ENCODE assay signal across 14 cellular contexts in genomic region chr11:129696309-129696989, GRCh38.
DNase-seq lines count a peak whose midpoint lies in the region; ATAC-seq and TF ChIP-seq lines count a peak whose summit lies in the region.
"Had no signal": no experiment of that assay in that cellular context is flagged by ENCODE, and none has a peak within 500 bp of the region (broad histone marks: within the 10 kb centered on the region; RNA-seq: fewer than 3 reads in every experiment).

No MANE protein-coding gene starts in this region.

- H3K27me3 Mint-ChIP-seq in CD8-positive, alpha-beta memory T cell = peaks cover 12 to 31% of the 10 kb centered on the region in 2 donors
- no peaks in the 10 kb centered on the region for H3K27me3 Mint-ChIP-seq in activated T-helper 17 cell treated with anti-CD3 and anti-CD28 coated beads, Interleukin-2, amount 50 U/mL, for 72 hours
- H3K27me3 Mint-ChIP-seq in naive B cell = peaks cover 22 to 66% (median 36%) of the 10 kb centered on the region in 3 donors

- no peaks in the 10 kb centered on the region for H3K79me1 ChIP-seq in mesenchymal stem cell (replicated peaks; ENCODE audit: low read length, poor library complexity, severe bottlenecking)

- ATAC-seq in activated T-helper 17 cell treated with anti-CD3 and anti-CD28 coated beads, Interleukin-2, amount 50 U/mL, for 72 hours (replicated peaks) = no peak
- ATAC-seq in naive B cell (ENCODE audit: low read depth in 2 of 2) (no peak), sciatic nerve (no peak)

- H3K4me1 ChIP-seq in A673 (ENCODE audit: insufficient read depth, low read length, poor library complexity, severe bottlenecking) (peaks cover 45% of the 10 kb centered on the region), mesenchymal stem cell (ENCODE audit: control insufficient read depth, insufficient read depth, low read depth, low read length) (peaks cover 4% of the 10 kb centered on the region)
- H3K4me1 ChIP-seq in CD8-positive, alpha-beta memory T cell (ENCODE audit: insufficient read depth, low read length) = peaks cover 8% of the 10 kb centered on the region
- H3K4me1 ChIP-seq: uterus had no signal

- no peak overlapping the region for H4K8ac ChIP-seq in mesenchymal stem cell (ENCODE audit: low read length)

- no peak overlapping the region for H2BK15ac ChIP-seq in mesenchymal stem cell (ENCODE audit: low read depth, poor library complexity, severe bottlenecking)

- H2BK12ac ChIP-seq in mesenchymal stem cell (ENCODE audit: low read length in 2 of 2) = no peak overlapping the region

- H2BK120ac ChIP-seq in mesenchymal stem cell (ENCODE audit: low read depth, low read length) = no peak overlapping the region

- H3K27ac Mint-ChIP-seq in CD8-positive, alpha-beta memory T cell = no peak overlapping the region
- no peak overlapping the region for H3K27ac Mint-ChIP-seq in activated T-helper 17 cell treated with anti-CD3 and anti-CD28 coated beads, Interleukin-2, amount 50 U/mL, for 72 hours
- no peak overlapping the region for H3K27ac Mint-ChIP-seq in naive B cell

- peak overlapping the region; percentile 33 for H3K27ac ChIP-seq in A673 (ENCODE audit: low read depth, low read length, poor library complexity, severe bottlenecking)
- no peak overlapping the region for H3K27ac ChIP-seq in CD8-positive, alpha-beta memory T cell (ENCODE audit: low read depth, low read length)
- no peak overlapping the region for H3K27ac ChIP-seq in mesenchymal stem cell (ENCODE audit: low read length, poor library complexity, severe bottlenecking)
- H3K27ac ChIP-seq: heart right ventricle, HL-60, uterus had no signal

- peaks cover 0 to 10% (median 4%) of the 10 kb centered on the region in 3 donors for H3K4me1 Mint-ChIP-seq in CD8-positive, alpha-beta memory T cell
- no peaks in the 10 kb centered on the region for H3K4me1 Mint-ChIP-seq in activated T-helper 17 cell treated with anti-CD3 and anti-CD28 coated beads, Interleukin-2, amount 50 U/mL, for 72 hours
- H3K4me1 Mint-ChIP-seq in naive B cell = peaks cover 6 to 12% (median 7%) of the 10 kb centered on the region in 3 donors

- no peak overlapping the region for H2AK5ac ChIP-seq in mesenchymal stem cell (ENCODE audit: low read length, severe bottlenecking)

- no peaks in the 10 kb centered on the region for H3K36me3 Mint-ChIP-seq in CD8-positive, alpha-beta memory T cell
- no peaks in the 10 kb centered on the region for H3K36me3 Mint-ChIP-seq in activated T-helper 17 cell treated with anti-CD3 and anti-CD28 coated beads, Interleukin-2, amount 50 U/mL, for 72 hours (ENCODE audit: low read depth)
- no peaks in the 10 kb centered on the region for H3K36me3 Mint-ChIP-seq in naive B cell

- H3K23ac ChIP-seq in mesenchymal stem cell (ENCODE audit: low read length in 2 of 2) = no peak overlapping the region

- TF ChIP-seq CTCF in A673 (conservative IDR thresholded peaks at IDR 0.05; ENCODE audit: low read depth, low read length) = no peak

- H3K27me3 ChIP-seq in A673 (replicated peaks; ENCODE audit: insufficient read depth, low read depth, low read length, poor library complexity) = no peaks in the 10 kb centered on the region
- H3K27me3 ChIP-seq in CD8-positive, alpha-beta memory T cell (ENCODE audit: insufficient read depth, low read length, poor library complexity, severe bottlenecking) = no peaks in the 10 kb centered on the region
- peaks cover 25 to 35% of the 10 kb centered on the region in 2 experiments for H3K27me3 ChIP-seq in mesenchymal stem cell (ENCODE audit: control insufficient read depth in 1 of 2, insufficient read depth in 1 of 2, low read length in 2 of 2)
- H3K27me3 ChIP-seq: uterus had no signal

- no peak overlapping the region for H3K4ac ChIP-seq in mesenchymal stem cell (ENCODE audit: low read depth in 1 of 2, low read length in 2 of 2)

- DNase-seq in A673 (ENCODE audit: low spot score) (no peak), naive B cell (no peak), DMS 273 (lab: John Stamatoyannopoulos, UW; ENCODE audit: unreplicated experiment) (no peak), mesenchymal stem cell (no peak), sciatic nerve (ENCODE audit: low spot score) (no peak), middle frontal gyrus (ENCODE audit: extremely low spot score, low spot score) (no peak)
- DNase-seq in CD8-positive, alpha-beta memory T cell = no peak
- DNase-seq: DMS153, GOT3, NCI-H1048, uterus had no signal

- POLR2A ChIA-PET in A673 (lab: Charles Lee; ENCODE audit: low non-redundant PET) = no interaction called here
- POLR2A ChIA-PET in CD8-positive, alpha-beta memory T cell (lab: Charles Lee) = no interaction called here

- no peak overlapping the region for H3K9ac ChIP-seq in mesenchymal stem cell (ENCODE audit: low read length)

- CTCF ChIA-PET in A673 (lab: Charles Lee) = interaction anchor here (0.6 to 2.2 kb wide), 3 partner anchors 320 to 340 kb away, joined by 3 to 18 read pairs (median 4); partner anchors contain the start of gene BARX2
- CTCF ChIA-PET in CD8-positive, alpha-beta memory T cell (lab: Charles Lee) = interaction anchor here (1.1 to 1.5 kb wide), 2 partner anchors 22 to 32 kb away, joined by 3 to 4 read pairs; no protein-coding TSS in a partner anchor

- no peaks in the 10 kb centered on the region for H3K36me3 ChIP-seq in A673 (ENCODE audit: insufficient read depth, low read length, poor library complexity, severe bottlenecking)
- no peaks in the 10 kb centered on the region for H3K36me3 ChIP-seq in CD8-positive, alpha-beta memory T cell (ENCODE audit: insufficient read depth, low read length)
- no peaks in the 10 kb centered on the region for H3K36me3 ChIP-seq in mesenchymal stem cell (ENCODE audit: control insufficient read depth in 1 of 2, insufficient read depth in 2 of 2, low read depth in 1 of 2, low read length in 2 of 2)
- H3K36me3 ChIP-seq: heart right ventricle, uterus had no signal

- H3K9me3 ChIP-seq in A673 (ENCODE audit: low read depth, low read length, poor library complexity, severe bottlenecking) (no peaks in the 10 kb centered on the region), mesenchymal stem cell (ENCODE audit: control insufficient read depth, low read length) (no peaks in the 10 kb centered on the region)
- H3K9me3 ChIP-seq in CD8-positive, alpha-beta memory T cell (ENCODE audit: low read length) = no peaks in the 10 kb centered on the region
- H3K9me3 ChIP-seq: heart right ventricle, uterus had no signal

- no peak overlapping the region for H4K91ac ChIP-seq in mesenchymal stem cell (ENCODE audit: low read length)

- BruUV-seq in A673 (replicated peaks; lab: Mats Ljungman, UMichigan) = no TSS peak

- WGBS in mesenchymal stem cell = 65% methylated on average over 13 of the region's 13 CpGs

- intact Hi-C loops in A673 (cut with micrococcal nuclease; ENCODE audit: unreplicated experiment) (loop anchor here (1.0 to 5.0 kb wide), 3 partner anchors 320 to 579 kb away; no protein-coding TSS in a partner anchor), sciatic nerve (cut with DNase I) (no loop called here)

- no peak overlapping the region for H3K14ac ChIP-seq in mesenchymal stem cell (ENCODE audit: low read length in 2 of 2)

- no peak overlapping the region for H2BK5ac ChIP-seq in mesenchymal stem cell (ENCODE audit: low read depth, low read length, poor library complexity, severe bottlenecking)

- no peak overlapping the region for H3K18ac ChIP-seq in mesenchymal stem cell (ENCODE audit: low read depth in 1 of 2, low read length in 2 of 2)

- H2AFZ ChIP-seq in mesenchymal stem cell (ENCODE audit: low read depth, low read length) = no peak overlapping the region

- H3K4me2 ChIP-seq in mesenchymal stem cell (ENCODE audit: low read length, poor library complexity, severe bottlenecking) = no peak overlapping the region

- peak overlapping the region in 5 of 7 donors; percentile 39 to 87 (median 70) for H3K4me3 Mint-ChIP-seq in CD8-positive, alpha-beta memory T cell
- peak overlapping the region; percentile 72 for H3K4me3 Mint-ChIP-seq in activated T-helper 17 cell treated with anti-CD3 and anti-CD28 coated beads, Interleukin-2, amount 50 U/mL, for 72 hours
- peak overlapping the region; percentile 33 to 89 (median 82) for H3K4me3 Mint-ChIP-seq in naive B cell

- no peak overlapping the region for H3K4me3 ChIP-seq in A673 (ENCODE audit: low read depth, low read length, poor library complexity, severe bottlenecking)
- no peak overlapping the region for H3K4me3 ChIP-seq in CD8-positive, alpha-beta memory T cell (ENCODE audit: low read length)
- H3K4me3 ChIP-seq in mesenchymal stem cell (ENCODE audit: insufficient read depth in 1 of 2, low read depth in 1 of 2, low read length in 2 of 2) = no peak overlapping the region

- H3K9me3 Mint-ChIP-seq in CD8-positive, alpha-beta memory T cell = no peaks in the 10 kb centered on the region
- no peaks in the 10 kb centered on the region for H3K9me3 Mint-ChIP-seq in activated T-helper 17 cell treated with anti-CD3 and anti-CD28 coated beads, Interleukin-2, amount 50 U/mL, for 72 hours
- H3K9me3 Mint-ChIP-seq in naive B cell = peaks cover 0 to 2% (median 0%) of the 10 kb centered on the region in 7 donors
